Comparison of ENCODE assay signal across 1 cellular context in the genomic region with DNA sequence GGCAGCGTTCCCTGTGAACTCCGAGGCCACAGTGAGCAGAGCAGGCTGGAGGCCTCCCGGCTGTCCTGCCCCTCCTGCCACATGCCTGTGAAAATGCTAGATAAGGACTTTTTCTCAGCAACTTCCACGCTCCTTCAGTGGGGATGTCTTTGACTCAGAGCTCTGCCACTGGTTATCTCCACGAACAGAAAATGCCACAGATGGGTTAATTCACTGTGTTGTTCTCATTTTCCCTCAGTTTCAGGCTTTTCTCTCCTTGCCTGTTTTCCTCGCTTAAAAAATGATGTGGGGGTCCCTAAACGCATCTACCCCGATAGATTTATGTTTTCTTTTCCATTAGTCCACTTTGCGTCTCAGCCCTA.
TF ChIP-seq lines count a peak whose summit lies in the region.

No MANE protein-coding gene starts in this region.

TF ChIP-seq in K562, 482 proteins besides CTCF, POLR2A, EP300 and RAD21 (continued from another document and continues in another):
- TF ChIP-seq POLR2G (IDR thresholded peaks at IDR 0.05; ENCODE audit: low read depth, low read length) (0 out of 2 replicates have a peak, but pooled peaks have one; percentile 24), CGGBP1 (CRISPR knock-in tag; IDR thresholded peaks at IDR 0.05) (no peak), ZNF655 (CRISPR knock-in tag; IDR thresholded peaks at IDR 0.05) (no peak), MNT (conservative IDR thresholded peaks at IDR 0.05) (peak; percentile 54 to 71; a peak in 3 of 4 replicates), CC2D1A (IDR thresholded peaks at IDR 0.05) (peak; percentile 38; the same call in 1 of the 2 replicates), MTA1 (IDR thresholded peaks at IDR 0.05; ENCODE audit: borderline replicate concordance) (peak; percentile 75), ZNF445 (CRISPR knock-in tag; IDR thresholded peaks at IDR 0.05; ENCODE audit: low read depth) (no peak), MYNN (IDR thresholded peaks at IDR 0.05) (peak; percentile 74), MYNN (CRISPR knock-in tag; IDR thresholded peaks at IDR 0.05) (no peak), POLR3G (IDR thresholded peaks at IDR 0.05; ENCODE audit: extremely low read depth, insufficient read length, insufficient replicate concordance) (no peak), KDM1A (IDR thresholded peaks at IDR 0.05) (peak in 1 of 2 experiments; percentile 39; a peak in 1 of 4 replicates), RBM22 (IDR thresholded peaks at IDR 0.05; ENCODE audit: low read depth, low read length, poor library complexity, severe bottlenecking) (no peak), PYGO2 (tag; IDR thresholded peaks at IDR 0.05) (no peak), C11orf30 (IDR thresholded peaks at IDR 0.05; ENCODE audit: low read depth) (peak; percentile 96), ZNF830 (CRISPR knock-in tag; IDR thresholded peaks at IDR 0.05) (no peak), MAFK (IDR thresholded peaks at IDR 0.05; ENCODE audit: low read length) (peak; percentile 71), TAL1 (IDR thresholded peaks at IDR 0.05) (peak; percentile 75), ZNF592 (IDR thresholded peaks at IDR 0.05) (peak; percentile 93), CUX1 (CRISPR knock-in tag; IDR thresholded peaks at IDR 0.05) (0 out of 2 replicates have a peak, but pooled peaks have one; percentile 49), PPARD (CRISPR knock-in tag; IDR thresholded peaks at IDR 0.05) (no peak), CBX3 (IDR thresholded peaks at IDR 0.05; ENCODE audit: borderline replicate concordance in 1 of 2, low read length in 2 of 2) (0 out of 3 replicates have a peak, but pooled peaks of 1 of the 2 experiments have one; percentile 14), ZC3H4 (CRISPR knock-in tag; IDR thresholded peaks at IDR 0.05; ENCODE audit: borderline replicate concordance) (no peak), ZBTB9 (CRISPR knock-in tag; IDR thresholded peaks at IDR 0.05) (0 out of 2 replicates have a peak, but pooled peaks have one; percentile 38), MAFG (tag; conservative IDR thresholded peaks at IDR 0.05) (peak; percentile 89), SMARCE1 (IDR thresholded peaks at IDR 0.05) (peak; percentile 75)
- TF ChIP-seq, protein P1, sequence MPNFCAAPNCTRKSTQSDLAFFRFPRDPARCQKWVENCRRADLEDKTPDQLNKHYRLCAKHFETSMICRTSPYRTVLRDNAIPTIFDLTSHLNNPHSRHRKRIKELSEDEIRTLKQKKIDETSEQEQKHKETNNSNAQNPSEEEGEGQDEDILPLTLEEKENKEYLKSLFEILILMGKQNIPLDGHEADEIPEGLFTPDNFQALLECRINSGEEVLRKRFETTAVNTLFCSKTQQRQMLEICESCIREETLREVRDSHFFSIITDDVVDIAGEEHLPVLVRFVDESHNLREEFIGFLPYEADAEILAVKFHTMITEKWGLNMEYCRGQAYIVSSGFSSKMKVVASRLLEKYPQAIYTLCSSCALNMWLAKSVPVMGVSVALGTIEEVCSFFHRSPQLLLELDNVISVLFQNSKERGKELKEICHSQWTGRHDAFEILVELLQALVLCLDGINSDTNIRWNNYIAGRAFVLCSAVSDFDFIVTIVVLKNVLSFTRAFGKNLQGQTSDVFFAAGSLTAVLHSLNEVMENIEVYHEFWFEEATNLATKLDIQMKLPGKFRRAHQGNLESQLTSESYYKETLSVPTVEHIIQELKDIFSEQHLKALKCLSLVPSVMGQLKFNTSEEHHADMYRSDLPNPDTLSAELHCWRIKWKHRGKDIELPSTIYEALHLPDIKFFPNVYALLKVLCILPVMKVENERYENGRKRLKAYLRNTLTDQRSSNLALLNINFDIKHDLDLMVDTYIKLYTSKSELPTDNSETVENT (CRISPR knock-in tag; IDR thresholded peaks at IDR 0.05) = 0 out of 2 replicates have a peak, but pooled peaks have one; percentile 34
- TF ChIP-seq, protein P2, sequence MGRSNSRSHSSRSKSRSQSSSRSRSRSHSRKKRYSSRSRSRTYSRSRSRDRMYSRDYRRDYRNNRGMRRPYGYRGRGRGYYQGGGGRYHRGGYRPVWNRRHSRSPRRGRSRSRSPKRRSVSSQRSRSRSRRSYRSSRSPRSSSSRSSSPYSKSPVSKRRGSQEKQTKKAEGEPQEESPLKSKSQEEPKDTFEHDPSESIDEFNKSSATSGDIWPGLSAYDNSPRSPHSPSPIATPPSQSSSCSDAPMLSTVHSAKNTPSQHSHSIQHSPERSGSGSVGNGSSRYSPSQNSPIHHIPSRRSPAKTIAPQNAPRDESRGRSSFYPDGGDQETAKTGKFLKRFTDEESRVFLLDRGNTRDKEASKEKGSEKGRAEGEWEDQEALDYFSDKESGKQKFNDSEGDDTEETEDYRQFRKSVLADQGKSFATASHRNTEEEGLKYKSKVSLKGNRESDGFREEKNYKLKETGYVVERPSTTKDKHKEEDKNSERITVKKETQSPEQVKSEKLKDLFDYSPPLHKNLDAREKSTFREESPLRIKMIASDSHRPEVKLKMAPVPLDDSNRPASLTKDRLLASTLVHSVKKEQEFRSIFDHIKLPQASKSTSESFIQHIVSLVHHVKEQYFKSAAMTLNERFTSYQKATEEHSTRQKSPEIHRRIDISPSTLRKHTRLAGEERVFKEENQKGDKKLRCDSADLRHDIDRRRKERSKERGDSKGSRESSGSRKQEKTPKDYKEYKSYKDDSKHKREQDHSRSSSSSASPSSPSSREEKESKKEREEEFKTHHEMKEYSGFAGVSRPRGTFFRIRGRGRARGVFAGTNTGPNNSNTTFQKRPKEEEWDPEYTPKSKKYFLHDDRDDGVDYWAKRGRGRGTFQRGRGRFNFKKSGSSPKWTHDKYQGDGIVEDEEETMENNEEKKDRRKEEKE (IDR thresholded peaks at IDR 0.05; ENCODE audit: borderline replicate concordance in 1 of 2, control insufficient read depth in 1 of 2, low read depth in 2 of 2, low read length in 1 of 2) = 0 out of 4 replicates have a peak, but pooled peaks of 1 of the 2 experiments have one; percentile 26
- TF ChIP-seq, protein P3, sequence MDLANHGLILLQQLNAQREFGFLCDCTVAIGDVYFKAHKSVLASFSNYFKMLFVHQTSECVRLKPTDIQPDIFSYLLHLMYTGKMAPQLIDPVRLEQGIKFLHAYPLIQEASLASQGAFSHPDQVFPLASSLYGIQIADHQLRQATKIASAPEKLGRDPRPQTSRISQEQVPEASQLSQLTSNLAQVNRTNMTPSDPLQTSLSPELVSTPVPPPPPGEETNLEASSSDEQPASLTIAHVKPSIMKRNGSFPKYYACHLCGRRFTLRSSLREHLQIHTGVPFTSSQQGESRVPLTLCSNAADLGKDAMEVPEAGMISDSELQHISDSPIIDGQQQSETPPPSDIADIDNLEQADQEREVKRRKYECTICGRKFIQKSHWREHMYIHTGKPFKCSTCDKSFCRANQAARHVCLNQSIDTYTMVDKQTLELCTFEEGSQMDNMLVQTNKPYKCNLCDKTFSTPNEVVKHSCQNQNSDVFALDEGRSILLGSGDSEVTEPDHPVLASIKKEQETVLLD (IDR thresholded peaks at IDR 0.05) = peak; percentile 92
